Comparison of ENCODE assay signal across 35 cellular contexts in the genomic region with DNA sequence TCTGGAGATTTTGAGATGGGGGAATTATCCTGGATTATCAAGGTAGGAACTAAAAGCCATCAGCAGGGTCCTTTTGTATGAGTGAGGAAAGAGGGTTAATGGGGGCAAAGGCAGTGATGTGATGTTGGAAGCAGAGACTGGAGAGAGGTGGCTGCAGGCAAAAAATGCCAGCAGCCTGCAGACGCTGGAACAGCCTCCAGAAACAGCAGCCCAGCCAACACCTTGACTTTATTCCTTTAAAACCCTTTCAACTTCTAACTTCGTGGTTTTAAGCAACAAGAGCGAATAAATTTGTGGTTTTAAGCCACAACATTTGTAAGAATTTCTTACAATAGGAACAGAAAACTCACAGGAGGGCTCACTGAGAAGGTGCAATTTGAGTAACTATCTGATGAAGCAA.
"Had no signal": no experiment of that assay in that cellular context is flagged by ENCODE, and none has a peak within 500 bp of the region (broad histone marks: within the 10 kb centered on the region; RNA-seq: fewer than 3 reads in every experiment).

No MANE protein-coding gene starts in this region.

- H3K4me1 ChIP-seq: body of pancreas, breast epithelium, Peyer's patch had no signal

- H3K27me3 ChIP-seq: body of pancreas, breast epithelium, Peyer's patch had no signal

- H3K4me3 ChIP-seq: body of pancreas, breast epithelium, Peyer's patch had no signal

- H3K27ac ChIP-seq: body of pancreas, breast epithelium, KMS-11, Peyer's patch, RWPE1, VCaP had no signal

- H3K9me3 ChIP-seq: body of pancreas, breast epithelium, Peyer's patch had no signal

- H3K9ac ChIP-seq: KMS-11 had no signal

- ATAC-seq: activated CD8-positive, alpha-beta memory T cell treated with anti-CD3 and anti-CD28 coated beads, Interleukin-2, amount 10 ng/mL, durations not matched to agents 7 days and 5 days; body of pancreas; PC-3; Right ventricle myocardium inferior; SK-N-SH treated with all-trans-retinoic acid at 6 μM for 48 hours had no signal

- H3K4me2 ChIP-seq: KMS-11 had no signal

- H3K36me3 ChIP-seq: breast epithelium, Peyer's patch had no signal

- DNase-seq: activated B cell treated with CpG ODN at 0.5 μM for 24 hours; activated CD4-positive, alpha-beta memory T cell treated with anti-CD3 and anti-CD28 coated beads, Interleukin-2, amount 10 ng/mL, durations not matched to agents 7 days and 5 days; activated CD4-positive, alpha-beta T cell treated with anti-CD3 and anti-CD28 coated beads for 1 hour; activated CD4-positive, alpha-beta T cell treated with anti-CD3 and anti-CD28 coated beads for 48 hours; activated CD8-positive, alpha-beta memory T cell treated with anti-CD3 and anti-CD28 coated beads for 24 hours; activated CD8-positive, alpha-beta memory T cell treated with anti-CD3 and anti-CD28 coated beads, Interleukin-2, amount 10 ng/mL, durations not matched to agents 7 days and 5 days; activated CD8-positive, alpha-beta memory T cell treated with anti-CD3 and anti-CD28 coated beads, Interleukin-2, amount 50 U/mL, for 48 hours; activated effector memory CD4-positive, alpha-beta T cell treated with Interleukin-2 at 50 U/mL for 16 hours; activated naive CD4-positive, alpha-beta T cell treated with anti-CD3 and anti-CD28 coated beads, Interleukin-2, amount 50 U/mL, for 16 hours; activated naive CD8-positive, alpha-beta T cell treated with anti-CD3 and anti-CD28 coated beads for 36 hours; activated T-cell treated with anti-CD3 and anti-CD28 coated beads, Interleukin-2, amount 50 U/mL, for 48 hours; amniotic stem cell; aorta; body of pancreas; NCI-H1048; NCI-H1105 treated with DMSO at 0.1 percent for 48 hours; NCI-H1436; NCI-H1694; NCI-H1930; NCI-H2171; NCI-H446; NK-92 treated with Interleukin-12 subunit alpha and Interleukin-12 subunit beta, amount 100 ng/mL, for 24 hours; PC-3; Peyer's patch; SIG-M5; SW 1271; T-helper 1 cell; T-helper 2 cell; T-helper 9 cell had no signal
